10 cellular contexts compared by ENCODE assay signal in genomic region chr19:54676210-54676834, GRCh38. TPM values are rescaled to one million over a fixed set of nuclear protein-coding genes. Genes with fewer than 3 reads are reported as not detected.
DNase-seq lines count a peak whose midpoint lies in the region; ATAC-seq, FAIRE-seq and TF ChIP-seq lines count a peak whose summit lies in the region.
"Not testable (repeated sequence)": the region's sequence is repeated elsewhere in the genome, so short reads cannot be mapped to it uniquely, and the experiment has no call there.
"Had no signal": no experiment of that assay in that cellular context is flagged by ENCODE, and none has a peak within 500 bp of the region (broad histone marks: within the 10 kb centered on the region; RNA-seq: fewer than 3 reads in every experiment).

No MANE protein-coding gene starts in this region.

- TF ChIP-seq CTCF in HEK293 (tag by site-specific recombination; IDR thresholded peaks at IDR 0.05) (0 out of 2 replicates have a peak, but pooled peaks have one; percentile 29), cardiac muscle cell (IDR thresholded peaks at IDR 0.05; ENCODE audit: low read depth, low read length) (peak; percentile 81), natural killer cell (IDR thresholded peaks at IDR 0.05) (peak; percentile 98)

- in situ Hi-C loops in T47D (cut with HindIII; ENCODE audit: low pct_unique_long_range_greater_than_20kb, low sequenced_read_pairs) = not testable (repeated sequence)

- CTCF ChIA-PET in HEK293 (lab: Yijun Ruan, JAX) = interaction anchor here (0.6 to 7.0 kb wide), 10 partner anchors 12 to 1495 kb away, joined by 3 to 65 read pairs (median 4); partner anchors contain the start of gene FCAR

- H3K9me3 Mint-ChIP-seq in natural killer cell = not testable (repeated sequence)

- H3K36me3 Mint-ChIP-seq in natural killer cell = not testable (repeated sequence)

- DNase-seq in DMS53 (lab: John Stamatoyannopoulos, UW) (peak; percentile 67), NCI-H2029 (lab: John Stamatoyannopoulos, UW) (peak; percentile 13), SHP77 (lab: John Stamatoyannopoulos, UW) (peak; percentile 14 to 28), T47D (ENCODE audit: low read depth in 1 of 2, low spot score in 1 of 2) (peak; percentile 8 to 49), cardiac muscle cell (ENCODE audit: low read depth in 1 of 2, low spot score in 1 of 2) (peak; percentile 4 to 48), urothelium cell line (ENCODE audit: low spot score) (peak; percentile 44)
- DNase-seq in natural killer cell = not testable (repeated sequence)

- POLR2A ChIA-PET in HEK293 (lab: Yijun Ruan, JAX) = not testable (repeated sequence)

- H3K4me3 ChIP-seq in HEK293 (ENCODE audit: low read depth, low read length); cardiac muscle cell: not testable (repeated sequence)

- not testable (repeated sequence) for H3K27me3 ChIP-seq in cardiac muscle cell

- H3K4me1 ChIP-seq in HEK293 (ENCODE audit: control insufficient read depth, insufficient read depth, low read length); cardiac muscle cell (ENCODE audit: low read depth): not testable (repeated sequence)

- peaks cover 8 to 12% of the 10 kb centered on the region in 2 donors for H3K27me3 Mint-ChIP-seq in natural killer cell (ENCODE audit: low read depth in 2 of 2)

- not testable (repeated sequence) for H3K27ac Mint-ChIP-seq in natural killer cell

- peak; percentile 64 to 83 (median 75) for ATAC-seq in natural killer cell

- not testable (repeated sequence) for H3K9me3 ChIP-seq in HEK293 (ENCODE audit: control insufficient read depth, insufficient read depth, low read depth, low read length); cardiac muscle cell (ENCODE audit: low read depth)

- not testable (repeated sequence) for H3K4me3 Mint-ChIP-seq in natural killer cell

- intact Hi-C loops in natural killer cell (cut with micrococcal nuclease) = loop anchor here (1.0 kb wide), 1 partner anchor 195 kb away; no protein-coding TSS in a partner anchor

- not testable (repeated sequence) for H3K36me3 ChIP-seq in HEK293 (ENCODE audit: control insufficient read depth in 2 of 2, insufficient read depth in 1 of 2, low read length in 2 of 2); cardiac muscle cell

- FAIRE-seq in urothelium cell line (lab: Jason Lieb, UNC) = peak; percentile 77

- peaks cover 10 to 12% of the 10 kb centered on the region in 2 donors for H3K4me1 Mint-ChIP-seq in natural killer cell

- not testable (repeated sequence) for H3K27ac ChIP-seq in HEK293 (ENCODE audit: extremely low read depth, low read depth, low read length); cardiac muscle cell

TF ChIP-seq in HEK293, 187 proteins besides CTCF, POLR2A, EP300 and RAD21:
- TF ChIP-seq SCRT2 (tag by site-specific recombination; IDR thresholded peaks at IDR 0.05) (peak; percentile 97), SCRT1 (tag by site-specific recombination; IDR thresholded peaks at IDR 0.05; ENCODE audit: borderline replicate concordance) (peak; percentile 86), PRDM1 (tag by site-specific recombination; IDR thresholded peaks at IDR 0.05) (peak; percentile 57; the same call in 1 of the 2 replicates), ZNF654 (tag by site-specific recombination; IDR thresholded peaks at IDR 0.05; ENCODE audit: low read depth) (peak; percentile 56), ZNF2 (tag by site-specific recombination; IDR thresholded peaks at IDR 0.05) (0 out of 2 replicates have a peak, but pooled peaks have one; percentile 35)

RNA-seq across cellular contexts. Expression of gene LILRB4, which starts 13.5 kb away (rescaled TPM):
- total RNA-seq in cardiac muscle cell = not detected in 2 replicates
- polyA plus RNA-seq in cardiac muscle cell = not detected in 2 replicates
- total RNA-seq in natural killer cell = 1 to 10 TPM; 1.5 to 3.6 (median 2.5) TPM
- total RNA-seq: activated CD4-positive, alpha-beta memory T cell treated with anti-CD3 and anti-CD28 coated beads for 36 hours had no signal

RNA-seq across cellular contexts. Expression of gene LILRB1, which starts 46.0 kb away (rescaled TPM):
- total RNA-seq in cardiac muscle cell (not detected in 2 replicates), natural killer cell (10 to 100 TPM; 18.4 to 44.4 (median 38.5) TPM)
- not detected in 2 replicates for polyA plus RNA-seq in cardiac muscle cell
- total RNA-seq: activated CD4-positive, alpha-beta memory T cell treated with anti-CD3 and anti-CD28 coated beads for 36 hours had no signal

RNA-seq across cellular contexts. Expression of gene KIR3DL3, which starts 47.9 kb away (rescaled TPM):
- total RNA-seq in cardiac muscle cell = not detected in 2 replicates
- polyA plus RNA-seq in cardiac muscle cell = not detected in 2 replicates
- total RNA-seq in natural killer cell = not detected
- total RNA-seq: activated CD4-positive, alpha-beta memory T cell treated with anti-CD3 and anti-CD28 coated beads for 36 hours; activated naive CD8-positive, alpha-beta T cell treated with anti-CD3 and anti-CD28 coated beads, Interleukin-2, amount 10 ng/mL, durations not matched to agents 7 days and 5 days had no signal

Comparison
In these comparisons a context has a peak if more than half of its experiments do, and no peak if none do; other contexts are left out.
1. CTCF ChIP-seq: peak in every context shown above with its lines; median percentile 98 in natural killer cell; 81 in cardiac muscle cell; 29 in HEK293.
2. RNA of gene LILRB1, which starts 46.0 kb away (total RNA-seq): 18.4 to 44.4 TPM in natural killer cell; not detected in cardiac muscle cell; every median in the first group is over 10 times any median in the second.